ENCODE assay signal across 21 cellular contexts in the genomic region with DNA sequence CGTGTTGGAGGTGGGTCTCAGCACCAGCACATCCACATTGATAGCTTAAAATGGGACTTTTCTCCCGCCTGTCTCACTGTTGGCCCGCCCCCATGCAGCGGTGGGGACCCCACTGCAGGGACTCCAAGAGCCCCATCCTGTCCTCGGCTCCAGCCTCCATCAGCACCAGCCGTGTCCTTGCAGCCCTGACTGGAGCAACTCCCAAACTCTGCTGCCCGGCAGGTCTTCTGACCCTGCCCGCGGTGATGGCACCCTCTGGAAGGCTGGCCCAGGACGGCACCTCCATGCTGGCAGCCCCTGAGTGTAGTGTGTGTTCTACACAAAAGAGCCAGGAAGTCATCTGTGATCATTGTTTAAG. TPM values are rescaled to one million over a fixed set of nuclear protein-coding genes. Genes with fewer than 3 reads are reported as not detected.
"Had no signal": no experiment of that assay in that cellular context is flagged by ENCODE, and none has a peak within 500 bp of the region (broad histone marks: within the 10 kb centered on the region; RNA-seq: fewer than 3 reads in every experiment).

No MANE protein-coding gene starts in this region.

- H3K9me3 ChIP-seq: colonic mucosa, esophagus squamous epithelium had no signal

- H3K27ac ChIP-seq: colonic mucosa, esophagus squamous epithelium, gastroesophageal sphincter, left ventricle myocardium inferior, lower lobe of right lung, thoracic aorta had no signal

- ATAC-seq: gastroesophageal sphincter, left cardiac atrium had no signal

- H3K4me3 ChIP-seq: colonic mucosa, esophagus squamous epithelium, gastroesophageal sphincter, left ventricle myocardium inferior, lower lobe of right lung, thoracic aorta had no signal

- H3K27me3 Mint-ChIP-seq: naive B cell; stimulated activated naive CD8-positive, alpha-beta T cell treated with anti-CD3 and anti-CD28 coated beads, Interleukin-15, Interleukin-2, amounts not matched to agents 100 ng/mL and 50 ng/mL, for 24 hours had no signal

- H3K27me3 ChIP-seq: colonic mucosa, esophagus squamous epithelium, gastroesophageal sphincter had no signal

- H3K4me1 Mint-ChIP-seq: naive B cell had no signal

- DNase-seq: cerebellar nuclear complex; colonic mucosa; dermis blood vessel endothelial cell; esophagus squamous epithelium; foreskin fibroblast; immature natural killer cell; kidney; left cardiac atrium; left ventricle myocardium inferior; lower lobe of right lung; mesenchymal stem cell; naive B cell; small intestine; stimulated activated CD4-positive, alpha-beta T cell treated with anti-CD3 and anti-CD28 coated beads, Interleukin-2, amount 100 ng/mL, for 48 hours; trophoblast cell had no signal

- H3K27ac Mint-ChIP-seq: immature natural killer cell; nephron; stimulated activated naive CD8-positive, alpha-beta T cell treated with anti-CD3 and anti-CD28 coated beads, Interleukin-15, Interleukin-2, amounts not matched to agents 100 ng/mL and 50 ng/mL, for 24 hours had no signal

- H3K4me1 ChIP-seq: colonic mucosa, gastroesophageal sphincter, left ventricle myocardium inferior, lower lobe of right lung had no signal

- H3K4me3 Mint-ChIP-seq: immature natural killer cell; nephron; stimulated activated naive CD8-positive, alpha-beta T cell treated with anti-CD3 and anti-CD28 coated beads, Interleukin-15, Interleukin-2, amounts not matched to agents 100 ng/mL and 50 ng/mL, for 24 hours had no signal

RNA-seq across cellular contexts. Expression of gene KCNG2, which starts 41.6 kb away (rescaled TPM):
- total RNA-seq: epithelial cell of proximal tubule, left ventricle myocardium inferior, pulmonary artery endothelial cell had no signal
- polyA plus RNA-seq: immature natural killer cell had no signal
